ENCODE assay signal across 8 cellular contexts in genomic region chr16:83899272-83899897, GRCh38. TPM values are rescaled to one million over a fixed set of nuclear protein-coding genes. Genes with fewer than 3 reads are reported as not detected.
A peak's percentile ranks its signal among the peaks of the same experiment; 100 is the strongest.
DNase-seq lines count a peak whose midpoint lies in the region; ATAC-seq and TF ChIP-seq lines count a peak whose summit lies in the region.

No MANE protein-coding gene starts in this region.

- DNase-seq in AG09309 (ENCODE audit: low read depth) (no peak), RWPE1 (ENCODE audit: low spot score) (peak; percentile 48), left ventricle myocardium inferior (peak; percentile 49), renal cortical epithelial cell (ENCODE audit: low read depth) (peak; percentile 29), KG1 (lab: John Stamatoyannopoulos, UW) (no peak)
- peak; percentile 45 for DNase-seq in activated naive CD8-positive, alpha-beta T cell treated with anti-CD3 and anti-CD28 coated beads, Interleukin-2, amount 50 U/mL, for 24 hours

- peaks cover 58% of the 10 kb centered on the region for H3K4me1 ChIP-seq in left ventricle myocardium inferior

- TF ChIP-seq CTCF in AG09309 (IDR thresholded peaks at IDR 0.05; ENCODE audit: control insufficient read depth, insufficient read depth, low read depth, low read length, missing control alignments) (no peak), RWPE1 (conservative IDR thresholded peaks at IDR 0.05; ENCODE audit: low read depth) (no peak), left ventricle myocardium inferior (IDR thresholded peaks at IDR 0.05; ENCODE audit: borderline replicate concordance) (no peak)

- no peaks in the 10 kb centered on the region for H3K9me3 ChIP-seq in left ventricle myocardium inferior (replicated peaks)

- CTCF ChIA-PET in RWPE1 (lab: Yijun Ruan, JAX) = no interaction called here

- ATAC-seq in GM18868 (IDR thresholded peaks at IDR 0.05; ENCODE audit: unreplicated experiment) = peak; percentile 44
- ATAC-seq in HG03097 (IDR thresholded peaks at IDR 0.05; ENCODE audit: low FRiP score, unreplicated experiment) = peak; percentile 37
- ATAC-seq in activated naive CD8-positive, alpha-beta T cell treated with anti-CD3 and anti-CD28 coated beads, Interleukin-2, amount 50 U/mL, for 24 hours = peak; percentile 42

- peak overlapping the region; percentile 83 for H3K27ac Mint-ChIP-seq in activated naive CD8-positive, alpha-beta T cell treated with anti-CD3 and anti-CD28 coated beads, Interleukin-2, amount 50 U/mL, for 24 hours

- H3K27ac ChIP-seq in RWPE1 (peak overlapping the region; percentile 68), left ventricle myocardium inferior (replicated peaks) (peak overlapping the region; percentile 99)

- intact Hi-C loops in left ventricle myocardium inferior (cut with micrococcal nuclease) = no loop called here

- POLR2A ChIA-PET in RWPE1 (lab: Yijun Ruan, JAX; ENCODE audit: low non-redundant PET) = no interaction called here

- H3K36me3 Mint-ChIP-seq in activated naive CD8-positive, alpha-beta T cell treated with anti-CD3 and anti-CD28 coated beads, Interleukin-2, amount 50 U/mL, for 24 hours (ENCODE audit: low read depth) = peaks cover 4% of the 10 kb centered on the region

- H3K4me3 ChIP-seq in AG09309 (ENCODE audit: control insufficient read depth, low read depth, low read length) (peak overlapping the region; percentile 61), left ventricle myocardium inferior (peak overlapping the region; percentile 90)

- H3K4me1 Mint-ChIP-seq in activated naive CD8-positive, alpha-beta T cell treated with anti-CD3 and anti-CD28 coated beads, Interleukin-2, amount 50 U/mL, for 24 hours = peaks cover 24% of the 10 kb centered on the region

- H3K4me3 Mint-ChIP-seq in activated naive CD8-positive, alpha-beta T cell treated with anti-CD3 and anti-CD28 coated beads, Interleukin-2, amount 50 U/mL, for 24 hours = peak overlapping the region; percentile 90

- H3K36me3 ChIP-seq in left ventricle myocardium inferior = no peaks in the 10 kb centered on the region

- no peaks in the 10 kb centered on the region for H3K9me3 Mint-ChIP-seq in activated naive CD8-positive, alpha-beta T cell treated with anti-CD3 and anti-CD28 coated beads, Interleukin-2, amount 50 U/mL, for 24 hours

- H3K27me3 Mint-ChIP-seq in activated naive CD8-positive, alpha-beta T cell treated with anti-CD3 and anti-CD28 coated beads, Interleukin-2, amount 50 U/mL, for 24 hours = peaks cover 5% of the 10 kb centered on the region

- no peaks in the 10 kb centered on the region for H3K27me3 ChIP-seq in left ventricle myocardium inferior (ENCODE audit: low read depth)

RNA-seq across cellular contexts. Expression of gene MLYCD, which starts 0.5 kb away (rescaled TPM):
- 50.4 TPM for total RNA-seq in left ventricle myocardium inferior
- total RNA-seq in renal cortical epithelial cell = 3.6 and 7.1 TPM in 2 replicates

RNA-seq across cellular contexts. Expression of gene OSGIN1, which starts 53.7 kb away (rescaled TPM):
- total RNA-seq in left ventricle myocardium inferior (12.5 TPM), renal cortical epithelial cell (0.69 and 1.4 TPM in 2 replicates)

Comparison
In these comparisons a context has a peak if more than half of its experiments do, and no peak if none do; other contexts are left out.
1. DNase-seq: peak in RWPE1 (single experiment), activated naive CD8-positive, alpha-beta T cell treated with anti-CD3 and anti-CD28 coated beads, Interleukin-2, amount 50 U/mL, for 24 hours (single experiment), left ventricle myocardium inferior (single experiment) and renal cortical epithelial cell (single experiment); none in AG09309 (single experiment) and KG1 (single experiment).
2. Peak in every context shown above with its lines, with median percentiles within 50 percentile points of each other: ATAC-seq.